In the genomic region with DNA sequence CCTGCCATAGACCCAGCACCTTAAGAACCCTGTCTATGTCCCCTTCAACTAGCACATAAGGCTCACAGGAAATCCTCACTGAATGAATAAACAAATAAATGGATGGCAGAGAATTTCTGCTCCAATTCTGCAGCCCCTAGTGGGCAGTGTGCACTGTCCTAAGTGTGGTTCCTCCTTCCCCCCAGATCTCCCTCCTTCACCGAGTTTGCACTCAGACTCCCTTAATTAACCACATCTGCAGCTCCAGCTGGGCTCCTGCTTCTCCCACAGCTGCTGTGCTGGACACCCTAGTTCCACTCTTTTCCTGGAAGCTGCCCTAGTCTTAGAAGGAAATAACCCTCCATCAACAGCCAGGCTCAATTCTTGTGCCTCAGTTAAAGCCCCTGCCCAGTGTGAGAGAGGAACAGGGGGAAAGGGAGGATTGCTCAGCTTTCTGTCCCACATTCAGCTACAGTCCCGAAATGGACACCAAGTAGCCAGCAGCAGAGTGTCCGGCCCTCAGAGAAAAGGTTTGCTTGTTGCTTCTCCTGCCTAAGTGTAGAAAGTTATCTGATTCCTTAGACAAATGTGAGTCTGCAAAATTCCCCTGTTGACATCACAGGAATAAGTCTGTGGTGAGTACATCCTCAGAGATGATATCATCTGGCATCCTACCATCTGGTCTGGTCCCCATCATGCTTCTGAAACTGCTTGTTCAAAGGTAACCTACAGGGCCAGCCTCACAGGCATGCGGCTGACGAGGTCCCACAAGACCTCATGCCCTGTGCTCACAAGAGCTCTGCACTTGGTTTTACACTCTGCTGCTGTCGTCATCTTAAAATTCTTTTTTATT, we compare ENCODE assay signal across 8 cellular contexts. TPM values are rescaled to one million over a fixed set of nuclear protein-coding genes. Genes with fewer than 3 reads are reported as not detected.
A peak's percentile ranks its signal among the peaks of the same experiment; 100 is the strongest.
DNase-seq lines count a peak whose midpoint lies in the region; ATAC-seq lines count a peak whose summit lies in the region.

No MANE protein-coding gene starts in this region.

- no peak overlapping the region for H2BK120ac ChIP-seq in mesenchymal stem cell (ENCODE audit: low read depth, low read length)

- H2AK5ac ChIP-seq in mesenchymal stem cell (ENCODE audit: low read length, severe bottlenecking) = no peak overlapping the region

- no peak overlapping the region for H3K14ac ChIP-seq in mesenchymal stem cell (ENCODE audit: low read length in 2 of 2)

- no peak overlapping the region for H2AFZ ChIP-seq in mesenchymal stem cell (ENCODE audit: low read depth, low read length)

- H3K18ac ChIP-seq in mesenchymal stem cell (ENCODE audit: low read depth in 1 of 2, low read length in 2 of 2) = peak overlapping the region in 1 of 2 experiments; percentile 78

- 57% methylated on average over 6 of the region's 6 CpGs for WGBS in mesenchymal stem cell

- peak overlapping the region; percentile 52 for H3K27ac ChIP-seq in mesenchymal stem cell (ENCODE audit: low read length, poor library complexity, severe bottlenecking)

- H3K27me3 ChIP-seq in mesenchymal stem cell (ENCODE audit: control insufficient read depth in 1 of 2, insufficient read depth in 1 of 2, low read length in 2 of 2) = peaks cover 5 to 8% of the 10 kb centered on the region in 2 experiments

- H3K9me3 ChIP-seq in mesenchymal stem cell (ENCODE audit: control insufficient read depth, low read length) = no peaks in the 10 kb centered on the region

- H3K4me1 ChIP-seq in mesenchymal stem cell (ENCODE audit: control insufficient read depth, insufficient read depth, low read depth, low read length) = peaks cover 9% of the 10 kb centered on the region

- peak overlapping the region; percentile 23 for H4K91ac ChIP-seq in mesenchymal stem cell (ENCODE audit: low read length)

- H3K9ac ChIP-seq in mesenchymal stem cell (ENCODE audit: low read length) = peak overlapping the region; percentile 81

- H3K36me3 ChIP-seq in mesenchymal stem cell (ENCODE audit: control insufficient read depth in 1 of 2, insufficient read depth in 2 of 2, low read depth in 1 of 2, low read length in 2 of 2) = no peaks in the 10 kb centered on the region

- H2BK5ac ChIP-seq in mesenchymal stem cell (ENCODE audit: low read depth, low read length, poor library complexity, severe bottlenecking) = no peak overlapping the region

- peak overlapping the region in 1 of 2 experiments; percentile 45 for H3K4me3 ChIP-seq in mesenchymal stem cell (ENCODE audit: insufficient read depth in 1 of 2, low read depth in 1 of 2, low read length in 2 of 2)

- no peak overlapping the region for H3K4me2 ChIP-seq in mesenchymal stem cell (ENCODE audit: low read length, poor library complexity, severe bottlenecking)

- no peak overlapping the region for H2BK15ac ChIP-seq in mesenchymal stem cell (ENCODE audit: low read depth, poor library complexity, severe bottlenecking)

- no peak overlapping the region for H3K4ac ChIP-seq in mesenchymal stem cell (ENCODE audit: low read depth in 1 of 2, low read length in 2 of 2)

- ATAC-seq in GM21786 (IDR thresholded peaks at IDR 0.05; ENCODE audit: unreplicated experiment) (peak; percentile 58), HG02885 (IDR thresholded peaks at IDR 0.05; ENCODE audit: poor library complexity, unreplicated experiment) (no peak)

- H3K23ac ChIP-seq in mesenchymal stem cell (ENCODE audit: low read length in 2 of 2) = no peak overlapping the region

- peak overlapping the region in 1 of 2 experiments; percentile 56 for H2BK12ac ChIP-seq in mesenchymal stem cell (ENCODE audit: low read length in 2 of 2)

- H3K79me1 ChIP-seq in mesenchymal stem cell (replicated peaks; ENCODE audit: low read length, poor library complexity, severe bottlenecking) = no peaks in the 10 kb centered on the region

- H4K8ac ChIP-seq in mesenchymal stem cell (ENCODE audit: low read length) = peak overlapping the region; percentile 67

- DNase-seq in EH (ENCODE audit: low read depth) (peak; percentile 90), NOMO-1 treated with DMSO at 0.1 percent for 48 hours (lab: John Stamatoyannopoulos, UW; ENCODE audit: unreplicated experiment) (peak; percentile 48), amniotic stem cell (lab: John Stamatoyannopoulos, UW) (peak; percentile 74), mesenchymal stem cell (peak; percentile 90), foreskin melanocyte (no peak), inferior parietal cortex (ENCODE audit: extremely low spot score) (no peak)

RNA-seq across cellular contexts. Expression of a gene that starts 12.3 kb away (rescaled TPM):
- not detected for polyA plus RNA-seq in mesenchymal stem cell (2013, experiment 1 of 2)
- polyA plus RNA-seq in mesenchymal stem cell (2013, experiment 2 of 2) = not detected

RNA-seq across cellular contexts. Expression of a gene that starts 12.4 kb away (rescaled TPM):
- polyA plus RNA-seq in mesenchymal stem cell (2013, experiment 1 of 2) = 117 TPM
- 129 TPM for polyA plus RNA-seq in mesenchymal stem cell (2013, experiment 2 of 2)

RNA-seq across cellular contexts. Expression of a gene that starts 21.4 kb away (rescaled TPM):
- polyA plus RNA-seq in mesenchymal stem cell (2013, experiment 1 of 2) = 4.4 TPM
- polyA plus RNA-seq in mesenchymal stem cell (2013, experiment 2 of 2) = 3.5 TPM

RNA-seq across cellular contexts. Expression of a gene that starts 23.0 kb away (rescaled TPM):
- polyA plus RNA-seq in mesenchymal stem cell (2013, experiment 1 of 2) = not detected
- not detected for polyA plus RNA-seq in mesenchymal stem cell (2013, experiment 2 of 2)

RNA-seq across cellular contexts. Expression of a gene that starts 40.8 kb away (rescaled TPM):
- 79.8 TPM for polyA plus RNA-seq in mesenchymal stem cell (2013, experiment 1 of 2)
- polyA plus RNA-seq in mesenchymal stem cell (2013, experiment 2 of 2) = 79.0 TPM

Comparison
In these comparisons a context has a peak if more than half of its experiments do, and no peak if none do; other contexts are left out.
1. DNase-seq: peak in EH (single experiment), NOMO-1 treated with DMSO at 0.1 percent for 48 hours (single experiment), amniotic stem cell (single experiment) and mesenchymal stem cell (single experiment); none in foreskin melanocyte (single experiment) and inferior parietal cortex (single experiment).